In genomic region chr12:50927356-50927755, GRCh38 we compare ENCODE assay signal across 9 cellular contexts. TPM values are rescaled to one million over a fixed set of nuclear protein-coding genes. Genes with fewer than 3 reads are reported as not detected.
DNase-seq lines count a peak whose midpoint lies in the region; ATAC-seq, FAIRE-seq and TF ChIP-seq lines count a peak whose summit lies in the region.
"Had no signal": no experiment of that assay in that cellular context is flagged by ENCODE, and none has a peak within 500 bp of the region (broad histone marks: within the 10 kb centered on the region; RNA-seq: fewer than 3 reads in every experiment).

No MANE protein-coding gene starts in this region.

- peaks cover 72% of the 10 kb centered on the region for H3K4me1 ChIP-seq in HepG2 (ENCODE audit: insufficient read depth, low read length)

- H3K79me2 ChIP-seq in HepG2 (ENCODE audit: insufficient read depth, low read length), result peaks cover 62% of the 10 kb centered on the region

- H3K27me3 ChIP-seq in HepG2 (ENCODE audit: control insufficient read depth in 1 of 2, insufficient read depth in 2 of 2, low read length in 2 of 2), result peaks cover 0 to 3% of the 10 kb centered on the region in 2 experiments; a peak in 1 of 5 replicates

- no peaks in the 10 kb centered on the region for H3K9me3 ChIP-seq in HepG2 (ENCODE audit: low read length)

- H3K27ac Mint-ChIP-seq in stimulated activated effector memory CD8-positive, alpha-beta T cell treated with anti-CD3 and anti-CD28 coated beads, Interleukin-12 subunit alpha, Interleukin-12 subunit beta, amount 100 ng/mL, for 72 hours, result peak overlapping the region; percentile 11
- H3K27ac Mint-ChIP-seq: activated naive CD4-positive, alpha-beta T cell treated with anti-CD3 and anti-CD28 coated beads, Interleukin-2, amount 50 U/mL, for 24 hours had no signal

- intact Hi-C loops in HepG2 (cut with micrococcal nuclease; ENCODE audit: unreplicated experiment), result loop anchor here (5.0 to 10.0 kb wide), 2 partner anchors 100 to 163 kb away; partner anchors contain the start of gene ATF1

- H3K9ac ChIP-seq in HepG2 (ENCODE audit: insufficient read depth, low read depth, low read length), result peak overlapping the region; percentile 88

- DNase-seq in GM12864 (ENCODE audit: low read depth) (no peak), HepG2 (ENCODE audit: low spot score) (no peak), GM10248 (ENCODE audit: extremely low spot score) (no peak), NCI-H1436 (lab: John Stamatoyannopoulos, UW) (no peak), DMS153 treated with DMSO at 0.1 percent for 48 hours (lab: John Stamatoyannopoulos, UW; ENCODE audit: unreplicated experiment) (no peak)
- DNase-seq in stimulated activated effector memory CD8-positive, alpha-beta T cell treated with anti-CD3 and anti-CD28 coated beads, Interleukin-12 subunit alpha, Interleukin-12 subunit beta, amount 100 ng/mL, for 72 hours (ENCODE audit: low spot score in 2 of 2), result no peak

- no peak for TF ChIP-seq RAD21 in HepG2 (CRISPR knock-in tag; IDR thresholded peaks at IDR 0.05)

- no peaks in the 10 kb centered on the region for H4K20me1 ChIP-seq in HepG2 (ENCODE audit: insufficient read depth, low read length)

- TF ChIP-seq POLR2A in HepG2 (IDR thresholded peaks at IDR 0.05; ENCODE audit: insufficient read depth in 1 of 2, low read depth in 2 of 2, low read length in 2 of 2), result no peak

- peaks cover 28% of the 10 kb centered on the region for H3K4me1 Mint-ChIP-seq in stimulated activated effector memory CD8-positive, alpha-beta T cell treated with anti-CD3 and anti-CD28 coated beads, Interleukin-12 subunit alpha, Interleukin-12 subunit beta, amount 100 ng/mL, for 72 hours

- no peaks in the 10 kb centered on the region for H3K9me3 Mint-ChIP-seq in stimulated activated effector memory CD8-positive, alpha-beta T cell treated with anti-CD3 and anti-CD28 coated beads, Interleukin-12 subunit alpha, Interleukin-12 subunit beta, amount 100 ng/mL, for 72 hours
- H3K9me3 Mint-ChIP-seq: activated naive CD4-positive, alpha-beta T cell treated with anti-CD3 and anti-CD28 coated beads, Interleukin-2, amount 50 U/mL, for 24 hours had no signal

- in situ Hi-C loops in HepG2 (cut with HindIII; ENCODE audit: extremely low pct_ligation_motif_present, low pct_unique_long_range_greater_than_20kb), result no loop called here

- TF ChIP-seq EP300 in HepG2 (IDR thresholded peaks at IDR 0.05; ENCODE audit: low read depth in 2 of 2, low read length in 2 of 2), result no peak
- TF ChIP-seq EP300 in HepG2 (CRISPR knock-in tag; IDR thresholded peaks at IDR 0.05; ENCODE audit: borderline replicate concordance), result no peak

- H3K4me3 ChIP-seq in GM12864 (ENCODE audit: low read depth, low read length), result peak overlapping the region; percentile 34; the same call in 1 of the 2 replicates
- H3K4me3 ChIP-seq in HepG2 (replicated peaks in 1 of 3; ENCODE audit: insufficient read depth in 1 of 3, low read depth in 2 of 3, low read length in 3 of 3), result peak overlapping the region; percentile 70 to 85 (median 85)

- H3K27ac ChIP-seq in angular gyrus (ENCODE audit: low read depth, low read length) (peak overlapping the region; percentile 34), HepG2 (ENCODE audit: extremely low read length, insufficient read depth, low read length) (peak overlapping the region; percentile 82)

- ATAC-seq in HepG2 (no peak), GM19452 (IDR thresholded peaks at IDR 0.05; ENCODE audit: unreplicated experiment) (no peak)
- no peak for ATAC-seq in stimulated activated effector memory CD8-positive, alpha-beta T cell treated with anti-CD3 and anti-CD28 coated beads, Interleukin-12 subunit alpha, Interleukin-12 subunit beta, amount 100 ng/mL, for 72 hours

- H3K4me2 ChIP-seq in HepG2 (ENCODE audit: low read depth, low read length), result peak overlapping the region; percentile 88

- POLR2A ChIA-PET in HepG2 (lab: Yijun Ruan, JAX), result interaction anchor here (0.7 to 2.9 kb wide), 4 partner anchors 54 to 99 kb away, joined by 3 to 19 read pairs (median 4); partner anchors contain the start of gene SLC11A2
- POLR2A ChIA-PET in GM10248 (lab: Yijun Ruan, JAX), result no interaction called here

- H3K36me3 ChIP-seq in HepG2 (replicated peaks in 1 of 2; ENCODE audit: control insufficient read depth in 1 of 2, insufficient read depth in 2 of 2, low read length in 2 of 2), result peaks cover 1 to 4% of the 10 kb centered on the region in 2 experiments; a peak in 4 of 5 replicates

- CTCF ChIA-PET in HepG2 (lab: Yijun Ruan, JAX; ENCODE audit: low intra/inter-chr PET ratio, low total read pairs) (no interaction called here), GM10248 (lab: Yijun Ruan, JAX) (interaction anchor here (1.4 kb wide), 1 partner anchor 102 kb away, joined by 3 read pairs; no protein-coding TSS in a partner anchor)

- 34% methylated on average over 2 of the region's 2 CpGs for WGBS in HepG2 (ENCODE audit: low lambda C conversion rate)

- BruUV-seq in HepG2 (replicated peaks; lab: Mats Ljungman, UMichigan), result no TSS peak

- no peaks in the 10 kb centered on the region for H3K36me3 Mint-ChIP-seq in stimulated activated effector memory CD8-positive, alpha-beta T cell treated with anti-CD3 and anti-CD28 coated beads, Interleukin-12 subunit alpha, Interleukin-12 subunit beta, amount 100 ng/mL, for 72 hours
- H3K36me3 Mint-ChIP-seq: activated naive CD4-positive, alpha-beta T cell treated with anti-CD3 and anti-CD28 coated beads, Interleukin-2, amount 50 U/mL, for 24 hours had no signal

- TF ChIP-seq CTCF in GM12864 (IDR thresholded peaks at IDR 0.05; ENCODE audit: low read depth, low read length, missing control alignments) (no peak), HepG2 (CRISPR knock-in tag; IDR thresholded peaks at IDR 0.05) (no peak), GM10248 (IDR thresholded peaks at IDR 0.05; ENCODE audit: control extremely low read depth, extremely low read depth, low read depth, missing control alignments) (no peak)

- FAIRE-seq in HepG2 (lab: Jason Lieb, UNC), result no peak

- no peak overlapping the region for H2AFZ ChIP-seq in HepG2 (ENCODE audit: low read length)

- peak overlapping the region; percentile 75 for H3K4me3 Mint-ChIP-seq in stimulated activated effector memory CD8-positive, alpha-beta T cell treated with anti-CD3 and anti-CD28 coated beads, Interleukin-12 subunit alpha, Interleukin-12 subunit beta, amount 100 ng/mL, for 72 hours
- H3K4me3 Mint-ChIP-seq: activated naive CD4-positive, alpha-beta T cell treated with anti-CD3 and anti-CD28 coated beads, Interleukin-2, amount 50 U/mL, for 24 hours had no signal

TF ChIP-seq in HepG2, 621 proteins besides CTCF, POLR2A, EP300 and RAD21 (continues in another document):
- TF ChIP-seq SALL2 (CRISPR knock-in tag; IDR thresholded peaks at IDR 0.05) (no peak), HMGXB4 (CRISPR knock-in tag; IDR thresholded peaks at IDR 0.05; ENCODE audit: borderline replicate concordance in 1 of 2, low read depth in 1 of 2) (0 out of 4 replicates have a peak, but pooled peaks of 1 of the 2 experiments have one; percentile 9), KAT7 (CRISPR knock-in tag; IDR thresholded peaks at IDR 0.05; ENCODE audit: borderline replicate concordance) (0 out of 2 replicates have a peak, but pooled peaks have one; percentile 18), ZNF460 (CRISPR knock-in tag; IDR thresholded peaks at IDR 0.05; ENCODE audit: borderline replicate concordance) (0 out of 2 replicates have a peak, but pooled peaks have one; percentile 3)

RNA-seq across cellular contexts. Expression of gene HIGD1C, which starts 25.0 kb away (rescaled TPM):
- total RNA-seq in HepG2 (2016; rRNA removed; fragmentation: Illumina TruSeq; extraction: Trizol), result not detected in 2 replicates
- total RNA-seq in HepG2 (2016; cell fraction: cytosol; rRNA removed; fragmentation: Illumina TruSeq; extraction: Trizol; ENCODE audit: low read depth), result not detected in 2 replicates
- total RNA-seq in HepG2 (2016; cell fraction: insoluble cytoplasmic fraction; rRNA removed; fragmentation: Illumina TruSeq; extraction: Trizol), result not detected in 2 replicates
- not detected in 2 replicates for total RNA-seq in HepG2 (2016; cell fraction: membrane; rRNA removed; fragmentation: Illumina TruSeq; extraction: Trizol)
- not detected in 2 replicates for total RNA-seq in HepG2 (2016; cell fraction: nucleus; rRNA removed; fragmentation: Illumina TruSeq; extraction: Trizol)
- not detected in 2 replicates for polyA plus RNA-seq in HepG2 (2011; rRNA removed)
- not detected in 2 replicates for polyA plus RNA-seq in HepG2 (2011; cell fraction: cytosol; rRNA removed)
- not detected in 2 replicates for polyA plus RNA-seq in HepG2 (2011; cell fraction: nucleus; rRNA removed)
- polyA plus RNA-seq in HepG2 (2012), result not detected in 2 replicates
- polyA plus RNA-seq in HepG2 (2016; cell fraction: cytosol; fragmentation: Illumina TruSeq; extraction: Trizol; ENCODE audit: low read depth), result not detected in 2 replicates
- not detected in 2 replicates for polyA plus RNA-seq in HepG2 (2016; cell fraction: insoluble cytoplasmic fraction; fragmentation: Illumina TruSeq; extraction: Trizol; ENCODE audit: low read depth)
- not detected in 2 replicates for polyA plus RNA-seq in HepG2 (2016; cell fraction: membrane; fragmentation: Illumina TruSeq; extraction: Trizol; ENCODE audit: low read depth)
- polyA plus RNA-seq in HepG2 (2016; cell fraction: nucleus; fragmentation: Illumina TruSeq; extraction: Trizol; ENCODE audit: insufficient read depth, low read depth), result not detected in 2 replicates
- not detected in 2 replicates for polyA minus RNA-seq in HepG2 (2011; rRNA and poly(A)+ RNA removed; ENCODE audit: low replicate concordance)
- not detected in 2 replicates for polyA minus RNA-seq in HepG2 (2011; cell fraction: cytosol; rRNA and poly(A)+ RNA removed)
- polyA minus RNA-seq in HepG2 (2011; cell fraction: nucleus; rRNA and poly(A)+ RNA removed), result not detected in 2 replicates
